Comparison of ENCODE assay signal across 8 cellular contexts in the genomic region with DNA sequence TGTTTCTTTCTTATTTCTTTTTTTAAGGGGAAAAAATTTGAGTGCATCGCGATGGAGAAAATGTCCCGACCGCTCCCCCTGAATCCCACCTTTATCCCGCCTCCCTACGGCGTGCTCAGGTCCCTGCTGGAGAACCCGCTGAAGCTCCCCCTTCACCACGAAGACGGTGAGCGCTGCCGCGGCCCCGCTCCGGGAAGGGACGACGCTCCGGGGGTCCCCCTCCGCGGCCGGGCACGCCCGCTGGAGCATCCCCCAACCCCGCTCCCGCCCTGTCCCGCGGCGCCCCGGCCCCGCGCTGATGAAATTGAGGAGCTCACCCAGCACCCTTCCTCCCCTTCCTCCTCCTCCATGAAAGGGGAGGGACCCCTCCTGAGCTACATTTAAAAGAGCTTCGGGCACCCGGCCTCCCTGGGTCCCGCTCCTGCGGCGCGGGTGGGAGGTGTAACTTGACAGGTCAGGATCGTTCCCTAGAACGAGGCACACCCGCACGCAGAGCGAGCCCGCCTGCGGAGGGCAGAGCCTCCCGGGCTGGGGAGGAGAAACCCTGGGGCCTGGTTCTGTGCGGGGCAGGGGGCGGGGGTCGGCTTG. TPM values are rescaled to one million over a fixed set of nuclear protein-coding genes. Genes with fewer than 3 reads are reported as not detected.
DNase-seq lines count a peak whose midpoint lies in the region; ATAC-seq and TF ChIP-seq lines count a peak whose summit lies in the region.

No MANE protein-coding gene starts in this region.

- no peak overlapping the region for H3K9ac ChIP-seq in mammary epithelial cell (ENCODE audit: insufficient read depth, low read length)
- H3K9ac ChIP-seq in liver (ENCODE audit: low read depth in 1 of 2, low read length in 2 of 2) = peak overlapping the region; percentile 52 to 94

- H3K9me3 ChIP-seq in mammary epithelial cell (replicated peaks; ENCODE audit: insufficient read depth, low read length) (no peaks in the 10 kb centered on the region), liver (ENCODE audit: control insufficient read depth in 4 of 4, low read length in 3 of 4) (no peaks in the 10 kb centered on the region), OCI-LY7 (ENCODE audit: low read length) (no peaks in the 10 kb centered on the region)

- H4K20me1 ChIP-seq in mammary epithelial cell (ENCODE audit: insufficient read depth, low read length) (no peaks in the 10 kb centered on the region), OCI-LY7 (ENCODE audit: insufficient read depth, low read length) (no peaks in the 10 kb centered on the region)

- dilution Hi-C loops in mammary epithelial cell (cut with HindIII; ENCODE audit: low sequenced_read_pairs) = no loop called here

- H3K4me1 ChIP-seq in mammary epithelial cell (ENCODE audit: insufficient read depth, low read length) (peaks cover 4% of the 10 kb centered on the region), liver (ENCODE audit: control insufficient read depth in 4 of 4, insufficient read depth in 4 of 4, low read length in 3 of 4) (peaks cover 2 to 27% (median 11%) of the 10 kb centered on the region in 4 donors), OCI-LY7 (ENCODE audit: insufficient read depth, low read length, poor library complexity, severe bottlenecking) (no peaks in the 10 kb centered on the region)

- no CpG with 5 or more reads among the region's 48 CpGs for WGBS in mammary epithelial cell (ENCODE audit: low coverage, missing lambda C conversion rate)
- 2% methylated on average over 48 of the region's 48 CpGs for WGBS in liver

- no peak for TF ChIP-seq RAD21 in liver (IDR thresholded peaks at IDR 0.05)

- intact Hi-C loops in Right ventricle myocardium inferior (cut with DNase I) = loop anchor here (2.0 kb wide), 2 partner anchors 27 to 83 kb away; no protein-coding TSS in a partner anchor
- intact Hi-C loops in cardiac septum (cut with DNase I) = loop anchor here (10.0 kb wide), 1 partner anchor 79 kb away; no protein-coding TSS in a partner anchor
- intact Hi-C loops in mammary epithelial cell (cut with micrococcal nuclease) = loop anchor here (2.0 kb wide), 1 partner anchor 31 kb away; no protein-coding TSS in a partner anchor
- intact Hi-C loops in OCI-LY7 (cut with micrococcal nuclease; ENCODE audit: unreplicated experiment) = no loop called here

- H3K27ac ChIP-seq in mammary epithelial cell (ENCODE audit: insufficient read depth, low read depth, low read length) = no peak overlapping the region
- H3K27ac ChIP-seq in liver (ENCODE audit: low read depth in 1 of 2, low read length in 2 of 2) = peak overlapping the region; percentile 67 to 85
- peak overlapping the region; percentile 56 for H3K27ac ChIP-seq in substantia nigra (ENCODE audit: low read depth, low read length, poor library complexity, severe bottlenecking)
- H3K27ac ChIP-seq in OCI-LY7 (ENCODE audit: low read depth, low read length, poor library complexity, severe bottlenecking) = no peak overlapping the region

- no peaks in the 10 kb centered on the region for H3K9me2 ChIP-seq in OCI-LY7 (ENCODE audit: insufficient read depth, low read length)

- TF ChIP-seq CTCF in mammary epithelial cell (conservative IDR thresholded peaks at IDR 0.05 in 1 of 2, IDR thresholded peaks at IDR 0.05 in 1 of 2; ENCODE audit: extremely low read depth in 1 of 2, insufficient read depth in 1 of 2, low read depth in 1 of 2, low read length in 2 of 2) (no peak), liver (IDR thresholded peaks at IDR 0.05; ENCODE audit: low read depth, low read length, missing input control) (no peak), OCI-LY7 (conservative IDR thresholded peaks at IDR 0.05; ENCODE audit: low read length) (no peak)

- POLR2A ChIA-PET in OCI-LY7 (lab: Charles Lee) = no interaction called here

- BruUV-seq in mammary epithelial cell (replicated peaks; lab: Mats Ljungman, UMichigan) = no TSS peak
- no TSS peak for BruUV-seq in OCI-LY7 (replicated peaks; lab: Mats Ljungman, UMichigan)

- H3K4me3 ChIP-seq in mammary epithelial cell (replicated peaks in 1 of 3; ENCODE audit: insufficient read depth in 1 of 3, low read depth in 2 of 3, low read length in 3 of 3) (peak overlapping the region in 2 of 3 experiments; percentile 30 to 44), liver (ENCODE audit: low read depth in 1 of 3, low read length in 3 of 3) (peak overlapping the region; percentile 60 to 78 (median 67)), OCI-LY7 (ENCODE audit: low read depth, low read length, poor library complexity, severe bottlenecking) (no peak overlapping the region)

- peak; percentile 37 for ATAC-seq in Right ventricle myocardium inferior
- ATAC-seq in GM21526 (IDR thresholded peaks at IDR 0.05; ENCODE audit: low FRiP score, unreplicated experiment) = no peak
- no peak for ATAC-seq in HG03196 (IDR thresholded peaks at IDR 0.05; ENCODE audit: unreplicated experiment)

- in situ Hi-C loops in mammary epithelial cell (cut with MboI; ENCODE audit: low sequenced_read_pairs in 2 of 2) = no loop called here

- no peaks in the 10 kb centered on the region for H3K79me2 ChIP-seq in mammary epithelial cell (ENCODE audit: insufficient read depth, low read length)
- H3K79me2 ChIP-seq in OCI-LY7 (ENCODE audit: insufficient read depth, low read depth, low read length) = no peaks in the 10 kb centered on the region

- H2AFZ ChIP-seq in mammary epithelial cell (ENCODE audit: low read depth, low read length) (peak overlapping the region; percentile 44), OCI-LY7 (ENCODE audit: low read length) (no peak overlapping the region)

- H3K36me3 ChIP-seq in mammary epithelial cell (ENCODE audit: insufficient read depth, low read length) = no peaks in the 10 kb centered on the region
- H3K36me3 ChIP-seq in liver (ENCODE audit: control insufficient read depth in 4 of 4, insufficient read depth in 3 of 4, low read depth in 1 of 4, low read length in 3 of 4) = no peaks in the 10 kb centered on the region
- no peaks in the 10 kb centered on the region for H3K36me3 ChIP-seq in OCI-LY7 (ENCODE audit: insufficient read depth, low read length)

- DNase-seq in Right ventricle myocardium inferior (ENCODE audit: missing footprints) (no peak), cardiac septum (ENCODE audit: low spot score) (no peak), mammary epithelial cell (no peak), substantia nigra (lab: John Stamatoyannopoulos, UW) (peak in 11 of 49 donors; percentile 8 to 53 (median 18)), OCI-LY7 (ENCODE audit: low spot score) (no peak)

- peak overlapping the region; percentile 87 for H3K4me2 ChIP-seq in mammary epithelial cell (ENCODE audit: insufficient read depth, low read depth, low read length)
- no peak overlapping the region for H3K4me2 ChIP-seq in OCI-LY7 (ENCODE audit: low read length)

- H3K27me3 ChIP-seq in mammary epithelial cell (ENCODE audit: insufficient read depth, low read length) (peaks cover 14% of the 10 kb centered on the region), liver (ENCODE audit: control insufficient read depth in 4 of 4, insufficient read depth in 4 of 4, low read length in 3 of 4) (no peaks in the 10 kb centered on the region)

- CTCF ChIA-PET in mammary epithelial cell (lab: Charles Lee; ENCODE audit: low non-redundant PET) (no interaction called here), OCI-LY7 (lab: Charles Lee; ENCODE audit: unreplicated experiment) (no interaction called here)

TF ChIP-seq in liver, 16 proteins besides CTCF, POLR2A, EP300 and RAD21 (continues in another document):
- TF ChIP-seq REST (IDR thresholded peaks at IDR 0.05) = no peak
- TF ChIP-seq, protein P1, sequence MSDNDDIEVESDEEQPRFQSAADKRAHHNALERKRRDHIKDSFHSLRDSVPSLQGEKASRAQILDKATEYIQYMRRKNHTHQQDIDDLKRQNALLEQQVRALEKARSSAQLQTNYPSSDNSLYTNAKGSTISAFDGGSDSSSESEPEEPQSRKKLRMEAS (IDR thresholded peaks at IDR 0.05) = no peak
- no peak for TF ChIP-seq NR2F2 (IDR thresholded peaks at IDR 0.05)
- no peak for TF ChIP-seq FOXA1 (IDR thresholded peaks at IDR 0.05)
- no peak for TF ChIP-seq HNF4A (conservative IDR thresholded peaks at IDR 0.05)
- no peak for TF ChIP-seq GABPA (IDR thresholded peaks at IDR 0.05 in 1 of 2, conservative IDR thresholded peaks at IDR 0.05 in 1 of 2)

RNA-seq across cellular contexts. Expression of gene HLF, which starts 0.8 kb away (rescaled TPM):
- 35.7 TPM for total RNA-seq in Right ventricle myocardium inferior
- 9.8 TPM for total RNA-seq in cardiac septum
- under 1 TPM; 0.21 to 0.67 TPM for total RNA-seq in mammary epithelial cell
- 0.16 TPM for polyA plus RNA-seq in mammary epithelial cell
- not detected for polyA minus RNA-seq in mammary epithelial cell
- total RNA-seq in liver = 10 to 100 TPM in 1 of 2 donors, 1 to 10 TPM in 1; 8.0 to 59.3 TPM
- 10 to 100 TPM; 23.5 to 25.7 TPM for polyA plus RNA-seq in liver
- total RNA-seq in OCI-LY7 (2014; rRNA removed; shearing (Covaris generic)) = 0.13 TPM in 1 of 2 replicates, not detected in the other
- not detected in 2 replicates for total RNA-seq in OCI-LY7 (2022)

Comparison
In these comparisons a context has a peak if more than half of its experiments do, and no peak if none do; other contexts are left out.
1. H3K27ac ChIP-seq: peak in liver (2 of 2) and substantia nigra (single experiment); none in mammary epithelial cell (single experiment) and OCI-LY7 (single experiment).